Comparison of ENCODE assay signal across 9 cellular contexts in genomic region chrX:149002320-149002719, GRCh38.
"Had no signal": no experiment of that assay in that cellular context is flagged by ENCODE, and none has a peak within 500 bp of the region (broad histone marks: within the 10 kb centered on the region; RNA-seq: fewer than 3 reads in every experiment).

No MANE protein-coding gene starts in this region.

- FAIRE-seq: HTR-8/SVneo, K562 had no signal

- H3K4me3 ChIP-seq: GM23338, HAP-1, K562 had no signal

- H3K36me3 ChIP-seq: HAP-1 had no signal

- H2AFZ ChIP-seq: GM23338 had no signal

- DNase-seq: H7, HFFc6, IMR-90, KG1 had no signal

- H3K9me3 ChIP-seq: HAP-1 had no signal

- H3K4me2 ChIP-seq: GM23338 had no signal

- ATAC-seq: GM23338, HCT116, K562 had no signal
